In the genomic region with DNA sequence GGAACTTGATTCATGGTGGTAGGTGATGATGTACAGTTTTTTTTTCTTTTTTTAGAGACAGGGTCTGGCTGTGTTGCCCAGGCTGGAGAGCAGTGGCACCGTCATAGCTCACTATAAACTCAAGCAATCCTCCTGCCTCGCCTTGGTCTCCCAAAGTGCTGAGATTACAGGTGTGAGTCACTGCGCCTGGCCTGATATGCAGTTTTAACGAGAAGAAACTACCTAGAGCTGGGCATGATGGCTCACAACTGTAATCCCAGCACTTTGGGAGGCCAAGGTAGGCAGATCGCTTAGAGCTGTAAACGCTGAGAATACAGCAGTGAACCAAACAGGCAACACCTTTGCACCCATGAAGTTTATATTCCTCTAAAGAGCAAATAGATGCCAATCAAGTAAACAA, we compare ENCODE assay signal across 18 cellular contexts.
"Had no signal": no experiment of that assay in that cellular context is flagged by ENCODE, and none has a peak within 500 bp of the region (broad histone marks: within the 10 kb centered on the region; RNA-seq: fewer than 3 reads in every experiment).

No MANE protein-coding gene starts in this region.

- H3K4me2 ChIP-seq: hepatocyte, smooth muscle cell had no signal

- H3K27me3 ChIP-seq: brain microvascular endothelial cell, hepatocyte had no signal

- H2AFZ ChIP-seq: hepatocyte had no signal

- H3K9me3 Mint-ChIP-seq: activated naive CD8-positive, alpha-beta T cell treated with anti-CD3 and anti-CD28 coated beads, Interleukin-2, amount 10 ng/mL, durations not matched to agents 7 days and 5 days; stimulated activated effector memory CD8-positive, alpha-beta T cell treated with anti-CD3 and anti-CD28 coated beads, Interleukin-12 subunit alpha, Interleukin-12 subunit beta, amount 100 ng/mL, for 72 hours had no signal

- H3K9me3 ChIP-seq: thoracic aorta had no signal

- H3K4me3 Mint-ChIP-seq: activated naive CD8-positive, alpha-beta T cell treated with anti-CD3 and anti-CD28 coated beads, Interleukin-2, amount 10 ng/mL, durations not matched to agents 7 days and 5 days; mesothelial cell of epicardium; nephron progenitor cell; stimulated activated effector memory CD8-positive, alpha-beta T cell treated with anti-CD3 and anti-CD28 coated beads, Interleukin-12 subunit alpha, Interleukin-12 subunit beta, amount 100 ng/mL, for 72 hours had no signal

- ATAC-seq: stimulated activated effector memory CD8-positive, alpha-beta T cell treated with anti-CD3 and anti-CD28 coated beads, Interleukin-12 subunit alpha, Interleukin-12 subunit beta, amount 100 ng/mL, for 72 hours had no signal

- H3K4me3 ChIP-seq: hepatocyte, lung, smooth muscle cell, thoracic aorta had no signal

- H3K79me2 ChIP-seq: hepatocyte had no signal

- DNase-seq: activated CD4-positive, alpha-beta T cell treated with anti-CD3 and anti-CD28 coated beads, Interleukin-2, amount 50 U/mL, for 48 hours; activated naive CD4-positive, alpha-beta T cell; activated naive CD8-positive, alpha-beta T cell treated with anti-CD3 and anti-CD28 coated beads, Interleukin-2, amount 10 ng/mL, durations not matched to agents 7 days and 5 days; activated T-cell treated with anti-CD3 and anti-CD28 coated beads for 4 hours; brain microvascular endothelial cell; foreskin fibroblast; left cardiac atrium; nephron progenitor cell; occipital lobe; stimulated activated CD4-positive, alpha-beta T cell treated with anti-CD3 and anti-CD28 coated beads, Interleukin-4, amount 100 ng/mL, for 1 hour; WERI-Rb-1 had no signal

- H3K4me1 Mint-ChIP-seq: stimulated activated effector memory CD8-positive, alpha-beta T cell treated with anti-CD3 and anti-CD28 coated beads, Interleukin-12 subunit alpha, Interleukin-12 subunit beta, amount 100 ng/mL, for 72 hours had no signal

- H3K27me3 Mint-ChIP-seq: progenitor cell of endocrine pancreas had no signal

- H3K36me3 Mint-ChIP-seq: activated naive CD8-positive, alpha-beta T cell treated with anti-CD3 and anti-CD28 coated beads, Interleukin-2, amount 10 ng/mL, durations not matched to agents 7 days and 5 days; mesothelial cell of epicardium; stimulated activated effector memory CD8-positive, alpha-beta T cell treated with anti-CD3 and anti-CD28 coated beads, Interleukin-12 subunit alpha, Interleukin-12 subunit beta, amount 100 ng/mL, for 72 hours had no signal

- H3K27ac Mint-ChIP-seq: activated naive CD8-positive, alpha-beta T cell treated with anti-CD3 and anti-CD28 coated beads, Interleukin-2, amount 10 ng/mL, durations not matched to agents 7 days and 5 days; mesothelial cell of epicardium; nephron progenitor cell; stimulated activated effector memory CD8-positive, alpha-beta T cell treated with anti-CD3 and anti-CD28 coated beads, Interleukin-12 subunit alpha, Interleukin-12 subunit beta, amount 100 ng/mL, for 72 hours had no signal

- H3K36me3 ChIP-seq: brain microvascular endothelial cell, thoracic aorta, WERI-Rb-1 had no signal

- H3K27ac ChIP-seq: brain microvascular endothelial cell, hepatocyte, thoracic aorta, WERI-Rb-1 had no signal
